20 cellular contexts compared by ENCODE assay signal in the genomic region with DNA sequence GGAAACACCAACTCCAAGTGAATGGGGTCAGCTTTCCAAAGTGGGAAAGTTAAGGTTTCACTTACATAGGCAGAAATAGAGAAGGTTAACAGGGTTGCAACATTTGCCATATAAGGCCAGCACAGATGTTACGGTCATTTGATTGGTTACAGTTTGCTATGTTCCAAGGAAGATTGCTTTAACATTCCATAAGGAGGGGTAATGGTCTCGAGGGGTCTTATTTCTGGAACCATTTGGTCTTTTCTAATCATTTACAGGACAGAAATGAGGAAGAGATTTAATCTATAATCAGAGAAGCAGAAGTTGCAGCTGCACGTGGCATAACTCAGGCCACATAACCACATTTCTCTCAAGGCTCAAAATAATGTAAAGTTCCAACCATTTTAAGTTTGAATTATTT.
DNase-seq lines count a peak whose midpoint lies in the region; ATAC-seq and TF ChIP-seq lines count a peak whose summit lies in the region.
"Had no signal": no experiment of that assay in that cellular context is flagged by ENCODE, and none has a peak within 500 bp of the region (broad histone marks: within the 10 kb centered on the region; RNA-seq: fewer than 3 reads in every experiment).

No MANE protein-coding gene starts in this region.

- H3K4me2 ChIP-seq in GM23338 (no peak overlapping the region), osteoblast (ENCODE audit: insufficient read depth, low read length) (peak overlapping the region; percentile 13)
- H3K4me2 ChIP-seq: PC-9 had no signal

- peaks cover 28% of the 10 kb centered on the region for H3K4me1 Mint-ChIP-seq in GM23338
- H3K4me1 Mint-ChIP-seq in brain = peaks cover 53% of the 10 kb centered on the region
- no peaks in the 10 kb centered on the region for H3K4me1 Mint-ChIP-seq in activated naive CD4-positive, alpha-beta T cell treated with anti-CD3 and anti-CD28 coated beads, Interleukin-2, amount 10 ng/mL, durations not matched to agents 7 days and 5 days
- H3K4me1 Mint-ChIP-seq: activated CD4-positive, alpha-beta T cell treated with anti-CD3 and anti-CD28 coated beads, Interleukin-2, amount 10 ng/mL, durations not matched to agents 7 days and 5 days; activated CD8-positive, alpha-beta memory T cell treated with anti-CD3 and anti-CD28 coated beads, Interleukin-2, amount 10 ng/mL, durations not matched to agents 7 days and 5 days; naive B cell had no signal

- no peaks in the 10 kb centered on the region for H3K9me3 ChIP-seq in osteoblast (ENCODE audit: low read depth, low read length)

- H3K4me3 ChIP-seq in GM23338 (no peak overlapping the region), osteoblast (ENCODE audit: insufficient read depth, low read length) (no peak overlapping the region)
- H3K4me3 ChIP-seq: PC-9 had no signal

- no peaks in the 10 kb centered on the region for H3K9me2 ChIP-seq in GM23338 (ENCODE audit: insufficient read depth)

- H3K4me1 ChIP-seq in GM23338 (ENCODE audit: insufficient read depth) (0 out of 2 replicates have a peak, but pooled peaks cover 6% of the 10 kb centered on the region), osteoblast (ENCODE audit: insufficient read depth, low read length) (no peaks in the 10 kb centered on the region)

- H3K36me3 ChIP-seq in GM23338 (ENCODE audit: insufficient read depth) (no peaks in the 10 kb centered on the region), osteoblast (ENCODE audit: insufficient read depth, low read length) (no peaks in the 10 kb centered on the region)

- H4K20me1 ChIP-seq in GM23338 (replicated peaks; ENCODE audit: insufficient read depth) (no peaks in the 10 kb centered on the region), osteoblast (ENCODE audit: insufficient read depth, low read length) (no peaks in the 10 kb centered on the region)

- peaks cover 17% of the 10 kb centered on the region; the same call in 2 of the 3 replicates for H3K9me3 Mint-ChIP-seq in GM23338
- no peaks in the 10 kb centered on the region for H3K9me3 Mint-ChIP-seq in brain
- no peaks in the 10 kb centered on the region for H3K9me3 Mint-ChIP-seq in activated naive CD4-positive, alpha-beta T cell treated with anti-CD3 and anti-CD28 coated beads, Interleukin-2, amount 10 ng/mL, durations not matched to agents 7 days and 5 days
- H3K9me3 Mint-ChIP-seq: activated CD4-positive, alpha-beta T cell treated with anti-CD3 and anti-CD28 coated beads, Interleukin-2, amount 10 ng/mL, durations not matched to agents 7 days and 5 days; activated naive CD4-positive, alpha-beta T cell treated with anti-CD3 and anti-CD28 coated beads, Interleukin-2, amount 50 U/mL, for 72 hours; activated T-helper 1 cell treated with anti-CD3 and anti-CD28 coated beads, Interleukin-12 subunit alpha, Interleukin-12 subunit beta, Interleukin-2, Interleukin-4 antibody, amounts not matched to agents 30 ng/mL and 10 ng/mL and 1 ng/mL, durations not matched to agents 14 hours and 24 hours and 36 hours had no signal

- TF ChIP-seq CTCF in GM23338 (conservative IDR thresholded peaks at IDR 0.05; ENCODE audit: low read depth in 2 of 2) = no peak
- TF ChIP-seq CTCF in brain (conservative IDR thresholded peaks at IDR 0.05) = no peak
- TF ChIP-seq CTCF in osteoblast (IDR thresholded peaks at IDR 0.05; ENCODE audit: extremely low read depth, low read depth, low read length) = no peak

- no peaks in the 10 kb centered on the region for H3K27me3 ChIP-seq in GM23338 (ENCODE audit: insufficient read depth)
- H3K27me3 ChIP-seq in osteoblast (ENCODE audit: insufficient read depth, low read length) = no peaks in the 10 kb centered on the region

- H2AFZ ChIP-seq in GM23338 (no peak overlapping the region), osteoblast (ENCODE audit: low read length) (peak overlapping the region; percentile 59)
- H2AFZ ChIP-seq: PC-9 had no signal

- ATAC-seq in GM23338 (no peak; the same call in 2 of the 3 replicates), GM21786 (IDR thresholded peaks at IDR 0.05; ENCODE audit: unreplicated experiment) (no peak)
- ATAC-seq: activated CD8-positive, alpha-beta memory T cell treated with anti-CD3 and anti-CD28 coated beads, Interleukin-2, amount 10 ng/mL, durations not matched to agents 7 days and 5 days; activated naive CD4-positive, alpha-beta T cell treated with anti-CD3 and anti-CD28 coated beads, Interleukin-2, amount 50 U/mL, for 72 hours had no signal

- H3K27me3 Mint-ChIP-seq in GM23338 (ENCODE audit: insufficient read depth, low read depth, poor library complexity) (no peaks in the 10 kb centered on the region), brain (no peaks in the 10 kb centered on the region)
- no peaks in the 10 kb centered on the region for H3K27me3 Mint-ChIP-seq in activated naive CD4-positive, alpha-beta T cell treated with anti-CD3 and anti-CD28 coated beads, Interleukin-2, amount 10 ng/mL, durations not matched to agents 7 days and 5 days
- H3K27me3 Mint-ChIP-seq: activated CD4-positive, alpha-beta T cell treated with anti-CD3 and anti-CD28 coated beads, Interleukin-2, amount 10 ng/mL, durations not matched to agents 7 days and 5 days; activated CD8-positive, alpha-beta memory T cell treated with anti-CD3 and anti-CD28 coated beads, Interleukin-2, amount 10 ng/mL, durations not matched to agents 7 days and 5 days; naive B cell had no signal

- H3K36me3 Mint-ChIP-seq in GM23338 (ENCODE audit: low read depth) = no peaks in the 10 kb centered on the region
- no peaks in the 10 kb centered on the region for H3K36me3 Mint-ChIP-seq in brain
- no peaks in the 10 kb centered on the region for H3K36me3 Mint-ChIP-seq in activated naive CD4-positive, alpha-beta T cell treated with anti-CD3 and anti-CD28 coated beads, Interleukin-2, amount 10 ng/mL, durations not matched to agents 7 days and 5 days
- H3K36me3 Mint-ChIP-seq: activated CD8-positive, alpha-beta memory T cell treated with anti-CD3 and anti-CD28 coated beads, Interleukin-2, amount 10 ng/mL, durations not matched to agents 7 days and 5 days; activated naive CD4-positive, alpha-beta T cell treated with anti-CD3 and anti-CD28 coated beads, Interleukin-2, amount 50 U/mL, for 72 hours; naive B cell had no signal

- peak overlapping the region; percentile 28 for H3K27ac Mint-ChIP-seq in GM23338
- peak overlapping the region in 3 of 5 experiments; percentile 25 to 59 (median 33) for H3K27ac Mint-ChIP-seq in brain
- no peak overlapping the region for H3K27ac Mint-ChIP-seq in activated naive CD4-positive, alpha-beta T cell treated with anti-CD3 and anti-CD28 coated beads, Interleukin-2, amount 10 ng/mL, durations not matched to agents 7 days and 5 days
- H3K27ac Mint-ChIP-seq: activated CD4-positive, alpha-beta T cell treated with anti-CD3 and anti-CD28 coated beads, Interleukin-2, amount 10 ng/mL, durations not matched to agents 7 days and 5 days; activated CD8-positive, alpha-beta memory T cell treated with anti-CD3 and anti-CD28 coated beads, Interleukin-2, amount 10 ng/mL, durations not matched to agents 7 days and 5 days; activated naive CD4-positive, alpha-beta T cell treated with anti-CD3 and anti-CD28 coated beads, Interleukin-2, amount 50 U/mL, for 72 hours; activated T-helper 1 cell treated with anti-CD3 and anti-CD28 coated beads, Interleukin-12 subunit alpha, Interleukin-12 subunit beta, Interleukin-2, Interleukin-4 antibody, amounts not matched to agents 30 ng/mL and 10 ng/mL and 1 ng/mL, durations not matched to agents 14 hours and 24 hours and 36 hours; naive B cell had no signal

- H3K27ac ChIP-seq in GM23338 (ENCODE audit: low read depth) (no peak overlapping the region), osteoblast (ENCODE audit: low read depth, low read length) (no peak overlapping the region)
- H3K27ac ChIP-seq: C4-2B, PC-9 had no signal

- DNase-seq in GM23338 (ENCODE audit: low spot score) = no peak
- peak; percentile 47 for DNase-seq in NOMO-1 treated with DMSO at 0.1 percent for 48 hours (lab: John Stamatoyannopoulos, UW; ENCODE audit: unreplicated experiment)
- no peak for DNase-seq in osteoblast (ENCODE audit: insufficient read length, low spot score, missing footprints)
- DNase-seq in GM19238 (ENCODE audit: insufficient read length, low spot score) = no peak
- DNase-seq in activated naive CD4-positive, alpha-beta T cell treated with anti-CD3 and anti-CD28 coated beads, Interleukin-2, amount 10 ng/mL, durations not matched to agents 7 days and 5 days = no peak
- DNase-seq: activated CD4-positive, alpha-beta T cell treated with anti-CD3 and anti-CD28 coated beads, Interleukin-2, amount 10 ng/mL, durations not matched to agents 7 days and 5 days; activated CD8-positive, alpha-beta memory T cell treated with anti-CD3 and anti-CD28 coated beads, Interleukin-2, amount 10 ng/mL, durations not matched to agents 7 days and 5 days; DMS 273 treated with DMSO at 0.1 percent for 48 hours; effector CD8-positive, alpha-beta T cell; H7; mammary epithelial cell; naive B cell; NCI-H146; PC-9; SHP77 treated with DMSO at 0.1 percent for 48 hours had no signal

- CTCF ChIA-PET in activated naive CD4-positive, alpha-beta T cell treated with anti-CD3 and anti-CD28 coated beads, Interleukin-2, amount 10 ng/mL, durations not matched to agents 7 days and 5 days (lab: Charles Lee) = no interaction called here

- H3F3A ChIP-seq in GM23338 (replicated peaks; ENCODE audit: low read depth) = no peaks in the 10 kb centered on the region

- no peak overlapping the region for H3K4me3 Mint-ChIP-seq in GM23338
- no peak overlapping the region for H3K4me3 Mint-ChIP-seq in brain
- H3K4me3 Mint-ChIP-seq in activated naive CD4-positive, alpha-beta T cell treated with anti-CD3 and anti-CD28 coated beads, Interleukin-2, amount 10 ng/mL, durations not matched to agents 7 days and 5 days = no peak overlapping the region
- H3K4me3 Mint-ChIP-seq: activated CD4-positive, alpha-beta T cell treated with anti-CD3 and anti-CD28 coated beads, Interleukin-2, amount 10 ng/mL, durations not matched to agents 7 days and 5 days; activated CD8-positive, alpha-beta memory T cell treated with anti-CD3 and anti-CD28 coated beads, Interleukin-2, amount 10 ng/mL, durations not matched to agents 7 days and 5 days; activated T-helper 1 cell treated with anti-CD3 and anti-CD28 coated beads, Interleukin-12 subunit alpha, Interleukin-12 subunit beta, Interleukin-2, Interleukin-4 antibody, amounts not matched to agents 30 ng/mL and 10 ng/mL and 1 ng/mL, durations not matched to agents 14 hours and 24 hours and 36 hours; naive B cell had no signal

- no peaks in the 10 kb centered on the region for H3K79me2 ChIP-seq in GM23338 (replicated peaks; ENCODE audit: insufficient read depth)
- H3K79me2 ChIP-seq in osteoblast (ENCODE audit: insufficient read depth, low read length) = no peaks in the 10 kb centered on the region
